Comparison of ENCODE assay signal across 9 cellular contexts in genomic region chr1:151371340-151371739, GRCh38. TPM values are rescaled to one million over a fixed set of nuclear protein-coding genes. Genes with fewer than 3 reads are reported as not detected.
DNase-seq lines count a peak whose midpoint lies in the region; ATAC-seq, FAIRE-seq and TF ChIP-seq lines count a peak whose summit lies in the region.
"Had no signal": no experiment of that assay in that cellular context is flagged by ENCODE, and none has a peak within 500 bp of the region (broad histone marks: within the 10 kb centered on the region; RNA-seq: fewer than 3 reads in every experiment).

No MANE protein-coding gene starts in this region.

- peaks cover 5% of the 10 kb centered on the region for H3K79me2 ChIP-seq in HepG2 (ENCODE audit: insufficient read depth, low read length)

- H3K4me1 ChIP-seq in body of pancreas (peaks cover 40% of the 10 kb centered on the region), HepG2 (ENCODE audit: insufficient read depth, low read length) (peaks cover 41% of the 10 kb centered on the region), thyroid gland (peaks cover 49 to 57% of the 10 kb centered on the region in 2 donors)

- no TSS peak for BruUV-seq in HepG2 (replicated peaks; lab: Mats Ljungman, UMichigan)

- TF ChIP-seq POLR2A in body of pancreas (IDR thresholded peaks at IDR 0.05) (no peak), HepG2 (IDR thresholded peaks at IDR 0.05; ENCODE audit: insufficient read depth in 1 of 2, low read depth in 2 of 2, low read length in 2 of 2) (no peak), thyroid gland (IDR thresholded peaks at IDR 0.05) (peak in 1 of 2 donors; percentile 21)

- FAIRE-seq in HepG2 (lab: Jason Lieb, UNC): no peak

- ATAC-seq in body of pancreas (peak; percentile 71), HepG2 (no peak), GM18907 (IDR thresholded peaks at IDR 0.05; ENCODE audit: unreplicated experiment) (no peak)

- no peak overlapping the region for H3K9ac ChIP-seq in HepG2 (ENCODE audit: insufficient read depth, low read depth, low read length)

- no peaks in the 10 kb centered on the region for H3K27me3 ChIP-seq in body of pancreas
- no peaks in the 10 kb centered on the region; a peak in 1 of 5 replicates for H3K27me3 ChIP-seq in HepG2 (ENCODE audit: control insufficient read depth in 1 of 2, insufficient read depth in 2 of 2, low read length in 2 of 2)
- no peaks in the 10 kb centered on the region for H3K27me3 ChIP-seq in thyroid gland

- H3K4me3 ChIP-seq in LNCaP clone FGC (ENCODE audit: low read depth, low read length) (peak overlapping the region; percentile 86), body of pancreas (no peak overlapping the region), HepG2 (replicated peaks in 1 of 3; ENCODE audit: insufficient read depth in 1 of 3, low read depth in 2 of 3, low read length in 3 of 3) (peak overlapping the region in 2 of 3 experiments; percentile 70 to 79; a peak in 2 of 6 replicates), thyroid gland (replicated peaks in 1 of 3) (peak overlapping the region in 1 of 3 donors; percentile 40)

- TF ChIP-seq EP300 in HepG2 (IDR thresholded peaks at IDR 0.05; ENCODE audit: low read depth in 2 of 2, low read length in 2 of 2) (no peak), HepG2 (CRISPR knock-in tag; IDR thresholded peaks at IDR 0.05; ENCODE audit: borderline replicate concordance) (no peak)

- POLR2A ChIA-PET in HepG2 (lab: Yijun Ruan, JAX): interaction anchor here (0.5 to 2.2 kb wide), 9 partner anchors 14 to 206 kb away, joined by 3 to 24 read pairs (median 6); partner anchors contain the start of genes LYSMD1, PI4KB, PSMB4 and RFX5

- H3K27ac ChIP-seq in body of pancreas: peak overlapping the region; percentile 78 to 88 (median 87)
- no peak overlapping the region for H3K27ac ChIP-seq in HepG2 (ENCODE audit: extremely low read length, insufficient read depth, low read length)
- peak overlapping the region; percentile 84 to 90 (median 88) for H3K27ac ChIP-seq in thyroid gland

- no peak for TF ChIP-seq RAD21 in HepG2 (CRISPR knock-in tag; IDR thresholded peaks at IDR 0.05)

- CTCF ChIA-PET in HepG2 (lab: Yijun Ruan, JAX; ENCODE audit: low intra/inter-chr PET ratio, low total read pairs): no interaction called here

- peak; percentile 76 for DNase-seq in LNCaP clone FGC (ENCODE audit: low read depth)
- peak; percentile 65 to 87 (median 79) for DNase-seq in body of pancreas
- no peak for DNase-seq in HepG2 (ENCODE audit: low spot score)
- peak; percentile 95 for DNase-seq in thyroid gland
- DNase-seq in iPS-NIHi11 (ENCODE audit: low spot score): no peak
- no peak for DNase-seq in activated CD4-positive, alpha-beta T cell treated with anti-CD3 and anti-CD28 coated beads, Interleukin-2, amount 50 U/mL, for 1 hour
- no peak for DNase-seq in RKO (ENCODE audit: low spot score)

- no peak overlapping the region for H2AFZ ChIP-seq in HepG2 (ENCODE audit: low read length)

- WGBS in body of pancreas, 2 donors: 4 to 9% methylated on average over 5 of the region's 5 CpGs
- 74% methylated on average over 5 of the region's 5 CpGs for WGBS in HepG2 (ENCODE audit: low lambda C conversion rate)
- whole genome bisulfite sequencing in thyroid gland, 2 donors: 14 to 18% methylated on average over 5 of the region's 5 CpGs

- H4K20me1 ChIP-seq in HepG2 (ENCODE audit: insufficient read depth, low read length): no peaks in the 10 kb centered on the region

- H3K4me2 ChIP-seq in HepG2 (ENCODE audit: low read depth, low read length): peak overlapping the region; percentile 98

- in situ Hi-C loops in HepG2 (cut with HindIII; ENCODE audit: extremely low pct_ligation_motif_present, low pct_unique_long_range_greater_than_20kb): no loop called here

- TF ChIP-seq CTCF in LNCaP clone FGC (IDR thresholded peaks at IDR 0.05; ENCODE audit: control insufficient read depth, extremely low read depth, insufficient read depth) (no peak), body of pancreas (IDR thresholded peaks at IDR 0.05) (no peak), HepG2 (CRISPR knock-in tag; IDR thresholded peaks at IDR 0.05) (no peak), thyroid gland (IDR thresholded peaks at IDR 0.05) (no peak)

- intact Hi-C loops in body of pancreas (cut with DNase I): no loop called here
- intact Hi-C loops in HepG2 (cut with micrococcal nuclease; ENCODE audit: unreplicated experiment): no loop called here
- intact Hi-C loops in thyroid gland (cut with DNase I): no loop called here

- H3K9me3 ChIP-seq in body of pancreas (no peaks in the 10 kb centered on the region), HepG2 (ENCODE audit: low read length) (no peaks in the 10 kb centered on the region), thyroid gland (no peaks in the 10 kb centered on the region)

- H3K36me3 ChIP-seq in body of pancreas (replicated peaks in 1 of 2; ENCODE audit: insufficient read depth in 1 of 2, low read depth in 2 of 2) (no peaks in the 10 kb centered on the region), HepG2 (replicated peaks in 1 of 2; ENCODE audit: control insufficient read depth in 1 of 2, insufficient read depth in 2 of 2, low read length in 2 of 2) (peaks cover 2 to 3% of the 10 kb centered on the region in 2 experiments; a peak in 2 of 5 replicates), thyroid gland (peaks cover 2 to 6% of the 10 kb centered on the region in 2 donors)

RNA-seq across cellular contexts. Expression of gene SELENBP1, which starts 1.2 kb away (rescaled TPM):
- total RNA-seq in body of pancreas (100 to 1,000 TPM in 1 of 2 donors, 10 to 100 TPM in 1; 52.1 to 106 TPM), HepG2 (2016; rRNA removed; fragmentation: Illumina TruSeq; extraction: Trizol) (29.0 and 30.2 TPM in 2 replicates), thyroid gland (100 to 1,000 TPM; 151 to 513 (median 310) TPM)
- 6.3 and 6.7 TPM in 2 replicates for total RNA-seq in HepG2 (2016; cell fraction: cytosol; rRNA removed; fragmentation: Illumina TruSeq; extraction: Trizol; ENCODE audit: low read depth)
- total RNA-seq in HepG2 (2016; cell fraction: insoluble cytoplasmic fraction; rRNA removed; fragmentation: Illumina TruSeq; extraction: Trizol): 27.8 and 30.0 TPM in 2 replicates
- total RNA-seq in HepG2 (2016; cell fraction: membrane; rRNA removed; fragmentation: Illumina TruSeq; extraction: Trizol): 9.8 and 12.1 TPM in 2 replicates
- 18.8 and 23.3 TPM in 2 replicates for total RNA-seq in HepG2 (2016; cell fraction: nucleus; rRNA removed; fragmentation: Illumina TruSeq; extraction: Trizol)
- polyA plus RNA-seq in HepG2 (2011; rRNA removed): 27.8 and 29.3 TPM in 2 replicates
- 21.3 and 26.7 TPM in 2 replicates for polyA plus RNA-seq in HepG2 (2011; cell fraction: cytosol; rRNA removed)
- 89.4 and 101 TPM in 2 replicates for polyA plus RNA-seq in HepG2 (2011; cell fraction: nucleus; rRNA removed)
- 13.2 and 18.5 TPM in 2 replicates for polyA plus RNA-seq in HepG2 (2012)
- 6.6 and 7.1 TPM in 2 replicates for polyA plus RNA-seq in HepG2 (2016; cell fraction: cytosol; fragmentation: Illumina TruSeq; extraction: Trizol; ENCODE audit: low read depth)
- 32.9 and 33.5 TPM in 2 replicates for polyA plus RNA-seq in HepG2 (2016; cell fraction: insoluble cytoplasmic fraction; fragmentation: Illumina TruSeq; extraction: Trizol; ENCODE audit: low read depth)
- polyA plus RNA-seq in HepG2 (2016; cell fraction: membrane; fragmentation: Illumina TruSeq; extraction: Trizol; ENCODE audit: low read depth): 9.9 and 10.0 TPM in 2 replicates
- 46.6 and 51.9 TPM in 2 replicates for polyA plus RNA-seq in HepG2 (2016; cell fraction: nucleus; fragmentation: Illumina TruSeq; extraction: Trizol; ENCODE audit: insufficient read depth, low read depth)
- polyA minus RNA-seq in HepG2 (2011; rRNA and poly(A)+ RNA removed; ENCODE audit: low replicate concordance): 34.1 and 67.3 TPM in 2 replicates
- 11.9 and 16.5 TPM in 2 replicates for polyA minus RNA-seq in HepG2 (2011; cell fraction: cytosol; rRNA and poly(A)+ RNA removed)
- polyA minus RNA-seq in HepG2 (2011; cell fraction: nucleus; rRNA and poly(A)+ RNA removed): 13.3 and 13.8 TPM in 2 replicates
- total RNA-seq: activated CD8-positive, alpha-beta memory T cell treated with anti-CD3 and anti-CD28 coated beads for 36 hours had no signal

RNA-seq across cellular contexts. Expression of gene RFX5, which starts 24.3 kb away (rescaled TPM):
- total RNA-seq in body of pancreas: 10 to 100 TPM in 1 of 2 donors, 1 to 10 TPM in 1; 8.3 to 14.5 TPM
- total RNA-seq in HepG2 (2016; rRNA removed; fragmentation: Illumina TruSeq; extraction: Trizol): 32.0 and 36.2 TPM in 2 replicates
- total RNA-seq in HepG2 (2016; cell fraction: cytosol; rRNA removed; fragmentation: Illumina TruSeq; extraction: Trizol; ENCODE audit: low read depth): 4.1 and 4.4 TPM in 2 replicates
- total RNA-seq in HepG2 (2016; cell fraction: insoluble cytoplasmic fraction; rRNA removed; fragmentation: Illumina TruSeq; extraction: Trizol): 37.2 and 39.7 TPM in 2 replicates
- 15.6 and 17.0 TPM in 2 replicates for total RNA-seq in HepG2 (2016; cell fraction: membrane; rRNA removed; fragmentation: Illumina TruSeq; extraction: Trizol)
- 44.6 and 44.7 TPM in 2 replicates for total RNA-seq in HepG2 (2016; cell fraction: nucleus; rRNA removed; fragmentation: Illumina TruSeq; extraction: Trizol)
- 17.9 and 20.3 TPM in 2 replicates for polyA plus RNA-seq in HepG2 (2011; rRNA removed)
- polyA plus RNA-seq in HepG2 (2011; cell fraction: cytosol; rRNA removed): 7.9 and 8.2 TPM in 2 replicates
- 43.2 and 45.6 TPM in 2 replicates for polyA plus RNA-seq in HepG2 (2011; cell fraction: nucleus; rRNA removed)
- polyA plus RNA-seq in HepG2 (2012): 11.7 and 16.5 TPM in 2 replicates
- polyA plus RNA-seq in HepG2 (2016; cell fraction: cytosol; fragmentation: Illumina TruSeq; extraction: Trizol; ENCODE audit: low read depth): 2.7 and 2.8 TPM in 2 replicates
- polyA plus RNA-seq in HepG2 (2016; cell fraction: insoluble cytoplasmic fraction; fragmentation: Illumina TruSeq; extraction: Trizol; ENCODE audit: low read depth): 27.2 and 30.5 TPM in 2 replicates
- polyA plus RNA-seq in HepG2 (2016; cell fraction: membrane; fragmentation: Illumina TruSeq; extraction: Trizol; ENCODE audit: low read depth): 8.9 and 10.1 TPM in 2 replicates
- 62.2 and 65.3 TPM in 2 replicates for polyA plus RNA-seq in HepG2 (2016; cell fraction: nucleus; fragmentation: Illumina TruSeq; extraction: Trizol; ENCODE audit: insufficient read depth, low read depth)
- 33.0 and 287 TPM in 2 replicates for polyA minus RNA-seq in HepG2 (2011; rRNA and poly(A)+ RNA removed; ENCODE audit: low replicate concordance)
- 7.7 and 9.6 TPM in 2 replicates for polyA minus RNA-seq in HepG2 (2011; cell fraction: cytosol; rRNA and poly(A)+ RNA removed)
- 15.8 and 22.1 TPM in 2 replicates for polyA minus RNA-seq in HepG2 (2011; cell fraction: nucleus; rRNA and poly(A)+ RNA removed)
- total RNA-seq in thyroid gland: 10 to 100 TPM; 36.0 to 69.9 (median 58.4) TPM

RNA-seq across cellular contexts. Expression of gene PSMB4, which starts 28.0 kb away (rescaled TPM):
- total RNA-seq in body of pancreas (100 to 1,000 TPM; 109 to 126 TPM), HepG2 (2016; rRNA removed; fragmentation: Illumina TruSeq; extraction: Trizol) (336 and 414 TPM in 2 replicates), thyroid gland (100 to 1,000 TPM; 154 to 283 (median 226) TPM)
- 180 and 186 TPM in 2 replicates for total RNA-seq in HepG2 (2016; cell fraction: cytosol; rRNA removed; fragmentation: Illumina TruSeq; extraction: Trizol; ENCODE audit: low read depth)
- total RNA-seq in HepG2 (2016; cell fraction: insoluble cytoplasmic fraction; rRNA removed; fragmentation: Illumina TruSeq; extraction: Trizol): 337 and 459 TPM in 2 replicates
- total RNA-seq in HepG2 (2016; cell fraction: membrane; rRNA removed; fragmentation: Illumina TruSeq; extraction: Trizol): 216 and 229 TPM in 2 replicates
- 150 and 151 TPM in 2 replicates for total RNA-seq in HepG2 (2016; cell fraction: nucleus; rRNA removed; fragmentation: Illumina TruSeq; extraction: Trizol)
- polyA plus RNA-seq in HepG2 (2011; rRNA removed): 364 and 383 TPM in 2 replicates
- polyA plus RNA-seq in HepG2 (2011; cell fraction: cytosol; rRNA removed): 449 and 490 TPM in 2 replicates
- polyA plus RNA-seq in HepG2 (2011; cell fraction: nucleus; rRNA removed): 275 and 307 TPM in 2 replicates
- 200 and 247 TPM in 2 replicates for polyA plus RNA-seq in HepG2 (2012)
- 167 and 178 TPM in 2 replicates for polyA plus RNA-seq in HepG2 (2016; cell fraction: cytosol; fragmentation: Illumina TruSeq; extraction: Trizol; ENCODE audit: low read depth)
- 392 and 404 TPM in 2 replicates for polyA plus RNA-seq in HepG2 (2016; cell fraction: insoluble cytoplasmic fraction; fragmentation: Illumina TruSeq; extraction: Trizol; ENCODE audit: low read depth)
- polyA plus RNA-seq in HepG2 (2016; cell fraction: membrane; fragmentation: Illumina TruSeq; extraction: Trizol; ENCODE audit: low read depth): 186 and 200 TPM in 2 replicates
- 265 and 270 TPM in 2 replicates for polyA plus RNA-seq in HepG2 (2016; cell fraction: nucleus; fragmentation: Illumina TruSeq; extraction: Trizol; ENCODE audit: insufficient read depth, low read depth)
- polyA minus RNA-seq in HepG2 (2011; rRNA and poly(A)+ RNA removed; ENCODE audit: low replicate concordance): 277 and 543 TPM in 2 replicates
- polyA minus RNA-seq in HepG2 (2011; cell fraction: cytosol; rRNA and poly(A)+ RNA removed): 101 and 117 TPM in 2 replicates
- 64.9 and 71.7 TPM in 2 replicates for polyA minus RNA-seq in HepG2 (2011; cell fraction: nucleus; rRNA and poly(A)+ RNA removed)

RNA-seq across cellular contexts. Expression of gene PI4KB, which starts 44.1 kb away (rescaled TPM):
- 10 to 100 TPM; 39.6 to 40.2 TPM for total RNA-seq in body of pancreas
- 18.6 and 19.5 TPM in 2 replicates for total RNA-seq in HepG2 (2016; rRNA removed; fragmentation: Illumina TruSeq; extraction: Trizol)
- total RNA-seq in HepG2 (2016; cell fraction: cytosol; rRNA removed; fragmentation: Illumina TruSeq; extraction: Trizol; ENCODE audit: low read depth): 7.7 and 8.5 TPM in 2 replicates
- 18.7 and 20.1 TPM in 2 replicates for total RNA-seq in HepG2 (2016; cell fraction: insoluble cytoplasmic fraction; rRNA removed; fragmentation: Illumina TruSeq; extraction: Trizol)
- 16.6 and 17.9 TPM in 2 replicates for total RNA-seq in HepG2 (2016; cell fraction: membrane; rRNA removed; fragmentation: Illumina TruSeq; extraction: Trizol)
- total RNA-seq in HepG2 (2016; cell fraction: nucleus; rRNA removed; fragmentation: Illumina TruSeq; extraction: Trizol): 17.8 and 19.5 TPM in 2 replicates
- polyA plus RNA-seq in HepG2 (2011; rRNA removed): 29.3 and 32.6 TPM in 2 replicates
- polyA plus RNA-seq in HepG2 (2011; cell fraction: cytosol; rRNA removed): 25.3 and 25.8 TPM in 2 replicates
- 36.5 and 43.7 TPM in 2 replicates for polyA plus RNA-seq in HepG2 (2011; cell fraction: nucleus; rRNA removed)
- 12.6 and 16.2 TPM in 2 replicates for polyA plus RNA-seq in HepG2 (2012)
- 3.9 and 4.4 TPM in 2 replicates for polyA plus RNA-seq in HepG2 (2016; cell fraction: cytosol; fragmentation: Illumina TruSeq; extraction: Trizol; ENCODE audit: low read depth)
- polyA plus RNA-seq in HepG2 (2016; cell fraction: insoluble cytoplasmic fraction; fragmentation: Illumina TruSeq; extraction: Trizol; ENCODE audit: low read depth): 19.7 and 20.5 TPM in 2 replicates
- 11.0 and 12.5 TPM in 2 replicates for polyA plus RNA-seq in HepG2 (2016; cell fraction: membrane; fragmentation: Illumina TruSeq; extraction: Trizol; ENCODE audit: low read depth)
- polyA plus RNA-seq in HepG2 (2016; cell fraction: nucleus; fragmentation: Illumina TruSeq; extraction: Trizol; ENCODE audit: insufficient read depth, low read depth): 31.3 and 33.3 TPM in 2 replicates
- polyA minus RNA-seq in HepG2 (2011; rRNA and poly(A)+ RNA removed; ENCODE audit: low replicate concordance): 58.3 and 156 TPM in 2 replicates
- 14.8 and 17.7 TPM in 2 replicates for polyA minus RNA-seq in HepG2 (2011; cell fraction: cytosol; rRNA and poly(A)+ RNA removed)
- 29.6 and 32.7 TPM in 2 replicates for polyA minus RNA-seq in HepG2 (2011; cell fraction: nucleus; rRNA and poly(A)+ RNA removed)
- total RNA-seq in thyroid gland: 100 to 1,000 TPM in 3 of 4 donors, 10 to 100 TPM in 1; 93.1 to 110 (median 107) TPM

Comparison
In these comparisons a context has a peak if more than half of its experiments do, and no peak if none do; other contexts are left out.
1. DNase-seq: peak in LNCaP clone FGC (single experiment), body of pancreas (4 of 4) and thyroid gland (2 of 2); none in HepG2 (single experiment), iPS-NIHi11 (single experiment), activated CD4-positive, alpha-beta T cell treated with anti-CD3 and anti-CD28 coated beads, Interleukin-2, amount 50 U/mL, for 1 hour (single experiment) and RKO (single experiment).
2. H3K4me3 ChIP-seq: peak in LNCaP clone FGC (single experiment) and HepG2 (2 of 3); none in body of pancreas (0 of 2).